8 cellular contexts compared by ENCODE assay signal in the genomic region with DNA sequence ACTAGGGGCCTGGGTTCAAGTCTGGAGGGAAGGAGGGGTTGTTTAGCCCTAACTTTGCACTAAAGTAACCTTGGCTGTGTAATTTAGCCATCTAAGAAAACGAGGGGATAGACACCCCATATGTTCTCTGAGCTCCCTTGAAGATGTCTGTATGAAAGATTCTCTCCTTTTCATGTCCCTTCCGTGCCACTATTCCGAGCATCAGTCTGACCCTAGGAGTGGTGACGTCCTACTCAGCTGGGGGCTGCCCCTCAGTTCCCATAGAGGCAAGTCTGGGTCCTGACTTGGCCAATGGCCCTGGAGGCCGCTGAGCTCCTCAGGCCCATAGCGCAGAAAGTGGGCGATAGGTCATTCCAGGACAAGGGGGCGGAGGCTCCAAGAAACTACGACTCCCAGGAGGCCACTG. TPM values are rescaled to one million over a fixed set of nuclear protein-coding genes. Genes with fewer than 3 reads are reported as not detected.
DNase-seq lines count a peak whose midpoint lies in the region; ATAC-seq and TF ChIP-seq lines count a peak whose summit lies in the region.

No MANE protein-coding gene starts in this region.

- TF ChIP-seq EP300 in sigmoid colon (IDR thresholded peaks at IDR 0.05) = no peak

- TF ChIP-seq POLR2A in sigmoid colon (IDR thresholded peaks at IDR 0.05) = no peak

- no peaks in the 10 kb centered on the region for H3K27me3 Mint-ChIP-seq in T-cell

- H3K4me1 ChIP-seq in sigmoid colon = peaks cover 0 to 25% (median 20%) of the 10 kb centered on the region in 4 donors

- 26 to 33% methylated on average over 9 of the region's 9 CpGs for WGBS in sigmoid colon, 2 donors

- intact Hi-C loops in sigmoid colon (cut with DNase I) = loop anchor here (2.0 to 10.0 kb wide), 6 partner anchors 41 to 1071 kb away; a partner anchor contains a TSS

- no peak for DNase-seq in GM12865 (ENCODE audit: low read depth)
- no peak for DNase-seq in T-cell
- no peak for DNase-seq in fibroblast of pulmonary artery (ENCODE audit: low read depth)
- DNase-seq in sigmoid colon = no peak
- no peak for DNase-seq in stimulated activated CD4-positive, alpha-beta T cell treated with anti-CD3 and anti-CD28 coated beads, Interleukin-1b, Interleukin-23, amount 100 ng/mL, for 48 hours
- DNase-seq in NCI-H1417 treated with DMSO at 0.1 percent for 48 hours (lab: John Stamatoyannopoulos, UW) = no peak
- DNase-seq in GM13977 (ENCODE audit: low spot score) = no peak

- peak overlapping the region; percentile 99 for H3K27ac Mint-ChIP-seq in T-cell

- POLR2A ChIA-PET in T-cell (lab: Charles Lee) = interaction anchor here (0.5 to 1.5 kb wide), 3 partner anchors 105 to 1146 kb away, joined by 3 to 11 read pairs (median 3); a partner anchor contains a TSS

- peaks cover 26 to 37% (median 31%) of the 10 kb centered on the region in 3 donors for H3K4me1 Mint-ChIP-seq in T-cell

- H3K27me3 ChIP-seq in sigmoid colon = no peaks in the 10 kb centered on the region

- CTCF ChIA-PET in T-cell (lab: Charles Lee) = interaction anchor here in 1 of 2 donors (0.9 to 1.5 kb wide), 2 partner anchors 62 to 130 kb away, joined by 3 to 9 read pairs; a partner anchor contains a TSS

- H3K4me3 Mint-ChIP-seq in T-cell = peak overlapping the region; percentile 83 to 100 (median 97)

- TF ChIP-seq CTCF in GM12865 (IDR thresholded peaks at IDR 0.05; ENCODE audit: insufficient read depth, low read depth, low read length, missing control alignments) = no peak
- TF ChIP-seq CTCF in fibroblast of pulmonary artery (IDR thresholded peaks at IDR 0.05; ENCODE audit: low read length, missing control alignments) = no peak
- TF ChIP-seq CTCF in sigmoid colon (IDR thresholded peaks at IDR 0.05) = no peak
- no peak for TF ChIP-seq CTCF in GM13977 (IDR thresholded peaks at IDR 0.05; ENCODE audit: extremely low read depth, insufficient read depth, missing control alignments)

- in situ Hi-C loops in GM13977 (cut with MboI; ENCODE audit: low pct_unique_long_range_greater_than_20kb, low sequenced_read_pairs, unreplicated experiment) = no loop called here

- ATAC-seq in T-cell (replicated peaks in 1 of 4) (no peak), HG03432 (IDR thresholded peaks at IDR 0.05; ENCODE audit: unreplicated experiment) (no peak)

- H3K4me3 ChIP-seq in GM12865 (ENCODE audit: low read depth, low read length) = peak overlapping the region; percentile 64
- H3K4me3 ChIP-seq in fibroblast of pulmonary artery (replicated peaks; ENCODE audit: low read depth, low read length) = peak overlapping the region; percentile 48
- peak overlapping the region; percentile 24 to 89 (median 60) for H3K4me3 ChIP-seq in sigmoid colon

- H3K9me3 Mint-ChIP-seq in T-cell = no peaks in the 10 kb centered on the region

- H3K9me3 ChIP-seq in sigmoid colon = no peaks in the 10 kb centered on the region

- H3K36me3 ChIP-seq in sigmoid colon = no peaks in the 10 kb centered on the region

- H3K27ac ChIP-seq in sigmoid colon = peak overlapping the region; percentile 93 to 98 (median 94)

- no peaks in the 10 kb centered on the region for H3K36me3 Mint-ChIP-seq in T-cell

RNA-seq across cellular contexts. Expression of a gene that starts 0.8 kb away (rescaled TPM):
- total RNA-seq in T-cell (10 to 100 TPM; 18.2 to 28.3 (median 20.0) TPM), sigmoid colon (10 to 100 TPM in 2 of 4 donors, 1 to 10 TPM in 2; 7.3 to 18.3 (median 9.9) TPM)
- polyA plus RNA-seq in sigmoid colon = 1 to 10 TPM in 1 of 3 donors, under 1 TPM in 2; 0.60 to 2.7 (median 0.92) TPM
